Comparison of ENCODE assay signal across 18 cellular contexts in the genomic region with DNA sequence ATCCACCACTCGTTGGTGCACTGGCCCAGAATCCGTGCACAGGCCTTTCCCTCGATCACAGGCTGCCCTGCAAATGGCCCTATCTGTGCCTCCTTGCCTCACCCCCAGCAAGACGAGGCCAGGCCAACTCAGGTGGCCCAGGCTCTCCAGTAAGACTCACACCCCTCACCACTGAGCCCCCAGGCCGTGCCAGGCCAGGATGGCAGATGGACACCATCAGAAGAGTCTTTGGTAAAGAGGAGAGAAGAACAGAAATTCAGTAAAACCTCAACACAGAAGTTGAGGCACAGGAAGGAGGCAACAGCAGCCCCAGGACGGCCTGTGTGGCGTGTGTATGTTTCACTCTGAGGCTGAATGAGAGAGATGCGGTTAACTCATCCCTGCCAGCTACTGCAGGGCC. TPM values are rescaled to one million over a fixed set of nuclear protein-coding genes. Genes with fewer than 3 reads are reported as not detected.
DNase-seq lines count a peak whose midpoint lies in the region; ATAC-seq, FAIRE-seq and TF ChIP-seq lines count a peak whose summit lies in the region.
"Had no signal": no experiment of that assay in that cellular context is flagged by ENCODE, and none has a peak within 500 bp of the region (broad histone marks: within the 10 kb centered on the region; RNA-seq: fewer than 3 reads in every experiment).

No MANE protein-coding gene starts in this region.

- no peaks in the 10 kb centered on the region for H3K36me3 Mint-ChIP-seq in stimulated activated effector memory CD8-positive, alpha-beta T cell treated with anti-CD3 and anti-CD28 coated beads, Interleukin-12 subunit alpha, Interleukin-12 subunit beta, amount 100 ng/mL, for 72 hours
- H3K36me3 Mint-ChIP-seq: CD4-positive, alpha-beta memory T cell had no signal

- FAIRE-seq in kidney (lab: Jason Lieb, UNC), result no peak
- FAIRE-seq: GM12891, GM18507 had no signal

- no peaks in the 10 kb centered on the region for H3K79me2 ChIP-seq in OCI-LY7 (ENCODE audit: insufficient read depth, low read depth, low read length)

- H3K9me2 ChIP-seq in OCI-LY7 (ENCODE audit: insufficient read depth, low read length), result no peaks in the 10 kb centered on the region

- H3K27ac ChIP-seq in kidney (ENCODE audit: low read depth in 2 of 2, low read length in 2 of 2), result no peak overlapping the region
- no peak overlapping the region for H3K27ac ChIP-seq in OCI-LY7 (ENCODE audit: low read depth, low read length, poor library complexity, severe bottlenecking)

- peak overlapping the region; percentile 1 to 62 for H3K27ac Mint-ChIP-seq in stimulated activated naive CD8-positive, alpha-beta T cell treated with anti-CD3 and anti-CD28 coated beads, Interleukin-15, amount 100 ng/mL, for 72 hours
- H3K27ac Mint-ChIP-seq in stimulated activated effector memory CD8-positive, alpha-beta T cell treated with anti-CD3 and anti-CD28 coated beads, Interleukin-12 subunit alpha, Interleukin-12 subunit beta, amount 100 ng/mL, for 72 hours, result peak overlapping the region; percentile 20

- H3K9me3 Mint-ChIP-seq in stimulated activated naive CD8-positive, alpha-beta T cell treated with anti-CD3 and anti-CD28 coated beads, Interleukin-15, amount 100 ng/mL, for 72 hours, result no peaks in the 10 kb centered on the region
- no peaks in the 10 kb centered on the region for H3K9me3 Mint-ChIP-seq in stimulated activated effector memory CD8-positive, alpha-beta T cell treated with anti-CD3 and anti-CD28 coated beads, Interleukin-12 subunit alpha, Interleukin-12 subunit beta, amount 100 ng/mL, for 72 hours
- H3K9me3 Mint-ChIP-seq: CD4-positive, alpha-beta memory T cell had no signal

- intact Hi-C loops in kidney (cut with DNase I), result no loop called here
- intact Hi-C loops in OCI-LY7 (cut with micrococcal nuclease; ENCODE audit: unreplicated experiment), result no loop called here

- TF ChIP-seq CTCF in kidney (IDR thresholded peaks at IDR 0.05; ENCODE audit: borderline replicate concordance, extremely low read depth, insufficient read depth) (no peak), OCI-LY7 (conservative IDR thresholded peaks at IDR 0.05; ENCODE audit: low read length) (no peak)

- no peaks in the 10 kb centered on the region for H3K4me1 ChIP-seq in kidney (ENCODE audit: control insufficient read depth in 1 of 2, insufficient read depth in 1 of 2, low read depth in 1 of 2, low read length in 2 of 2)
- no peaks in the 10 kb centered on the region for H3K4me1 ChIP-seq in OCI-LY7 (ENCODE audit: insufficient read depth, low read length, poor library complexity, severe bottlenecking)

- H4K20me1 ChIP-seq in OCI-LY7 (ENCODE audit: insufficient read depth, low read length), result no peaks in the 10 kb centered on the region

- H3K4me2 ChIP-seq in OCI-LY7 (ENCODE audit: low read length), result no peak overlapping the region

- H3K4me1 Mint-ChIP-seq in stimulated activated naive CD8-positive, alpha-beta T cell treated with anti-CD3 and anti-CD28 coated beads, Interleukin-15, amount 100 ng/mL, for 72 hours, result no peaks in the 10 kb centered on the region
- no peaks in the 10 kb centered on the region for H3K4me1 Mint-ChIP-seq in stimulated activated effector memory CD8-positive, alpha-beta T cell treated with anti-CD3 and anti-CD28 coated beads, Interleukin-12 subunit alpha, Interleukin-12 subunit beta, amount 100 ng/mL, for 72 hours
- H3K4me1 Mint-ChIP-seq: CD4-positive, alpha-beta memory T cell had no signal

- DNase-seq in stimulated activated naive CD8-positive, alpha-beta T cell treated with anti-CD3 and anti-CD28 coated beads, Interleukin-15, amount 100 ng/mL, for 72 hours, result no peak
- no peak for DNase-seq in stimulated activated naive CD8-positive, alpha-beta T cell treated with anti-CD3 and anti-CD28 coated beads, Interleukin-15, Interleukin-2, amounts not matched to agents 100 U/mL and 50 U/mL, for 24 hours
- DNase-seq in kidney, result peak; percentile 32
- DNase-seq in stimulated activated effector memory CD8-positive, alpha-beta T cell treated with anti-CD3 and anti-CD28 coated beads, Interleukin-12 subunit alpha, Interleukin-12 subunit beta, amount 100 ng/mL, for 72 hours (ENCODE audit: low spot score in 2 of 2), result no peak
- no peak for DNase-seq in OCI-LY7 (ENCODE audit: low spot score)
- DNase-seq: C1 segment of cervical spinal cord; Calu3; CD4-positive, alpha-beta memory T cell; COR-L47; DMS53; DMS79 treated with DMSO at 0.1 percent for 48 hours; GF-D8; GOT3; H7; HCEC 1CT had no signal

- no peak overlapping the region for H3K4me3 ChIP-seq in kidney (ENCODE audit: low read length in 2 of 2)
- H3K4me3 ChIP-seq in OCI-LY7 (ENCODE audit: low read depth, low read length, poor library complexity, severe bottlenecking), result no peak overlapping the region

- peaks cover 6% of the 10 kb centered on the region for H3K27me3 Mint-ChIP-seq in stimulated activated naive CD8-positive, alpha-beta T cell treated with anti-CD3 and anti-CD28 coated beads, Interleukin-15, amount 100 ng/mL, for 72 hours

- H3K9ac ChIP-seq in kidney (ENCODE audit: low read length in 2 of 2), result no peak overlapping the region

- H3K4me3 Mint-ChIP-seq in stimulated activated naive CD8-positive, alpha-beta T cell treated with anti-CD3 and anti-CD28 coated beads, Interleukin-15, amount 100 ng/mL, for 72 hours, result no peak overlapping the region
- no peak overlapping the region for H3K4me3 Mint-ChIP-seq in stimulated activated effector memory CD8-positive, alpha-beta T cell treated with anti-CD3 and anti-CD28 coated beads, Interleukin-12 subunit alpha, Interleukin-12 subunit beta, amount 100 ng/mL, for 72 hours
- H3K4me3 Mint-ChIP-seq: CD4-positive, alpha-beta memory T cell had no signal

- no TSS peak for BruUV-seq in OCI-LY7 (replicated peaks; lab: Mats Ljungman, UMichigan)

- CTCF ChIA-PET in OCI-LY7 (lab: Charles Lee; ENCODE audit: unreplicated experiment), result no interaction called here

- POLR2A ChIA-PET in OCI-LY7 (lab: Charles Lee), result interaction anchor here (1.0 kb wide), 1 partner anchor 12 kb away, joined by 4 read pairs; no protein-coding TSS in a partner anchor

- H3K9me3 ChIP-seq in kidney (ENCODE audit: control insufficient read depth in 1 of 2, low read length in 2 of 2), result no peaks in the 10 kb centered on the region
- H3K9me3 ChIP-seq in OCI-LY7 (ENCODE audit: low read length), result no peaks in the 10 kb centered on the region

- no peaks in the 10 kb centered on the region for H3K36me3 ChIP-seq in kidney (ENCODE audit: control insufficient read depth in 1 of 2, insufficient read depth in 2 of 2, low read length in 2 of 2)
- no peaks in the 10 kb centered on the region for H3K36me3 ChIP-seq in OCI-LY7 (ENCODE audit: insufficient read depth, low read length)

- no peak for ATAC-seq in stimulated activated naive CD8-positive, alpha-beta T cell treated with anti-CD3 and anti-CD28 coated beads, Interleukin-15, amount 100 ng/mL, for 72 hours
- ATAC-seq in stimulated activated naive CD8-positive, alpha-beta T cell treated with anti-CD3 and anti-CD28 coated beads, Interleukin-15, Interleukin-2, amounts not matched to agents 100 U/mL and 50 U/mL, for 24 hours, result no peak
- ATAC-seq in stimulated activated effector memory CD8-positive, alpha-beta T cell treated with anti-CD3 and anti-CD28 coated beads, Interleukin-12 subunit alpha, Interleukin-12 subunit beta, amount 100 ng/mL, for 72 hours, result no peak
- no peak for ATAC-seq in GM18511 (IDR thresholded peaks at IDR 0.05; ENCODE audit: unreplicated experiment)

- H2AFZ ChIP-seq in OCI-LY7 (ENCODE audit: low read length), result no peak overlapping the region

RNA-seq across cellular contexts. Expression of a gene that starts 54.0 kb away (rescaled TPM):
- total RNA-seq in kidney, result 2.2 TPM
- 0.80 TPM for polyA plus RNA-seq in kidney (ENCODE audit: insufficient read depth, low read depth, low replicate concordance)
- not detected in 2 replicates for total RNA-seq in OCI-LY7 (2014; rRNA removed; shearing (Covaris generic))
- not detected in 2 replicates for total RNA-seq in OCI-LY7 (2022)
- total RNA-seq: Calu3 had no signal
